7 cellular contexts compared by ENCODE assay signal in genomic region chr12:95703986-95704385, GRCh38.
"Had no signal": no experiment of that assay in that cellular context is flagged by ENCODE, and none has a peak within 500 bp of the region (broad histone marks: within the 10 kb centered on the region; RNA-seq: fewer than 3 reads in every experiment).

No MANE protein-coding gene starts in this region.

- H3K27ac ChIP-seq: HL-60 had no signal

- H3K4me3 Mint-ChIP-seq: GM23338, H9 had no signal

- FAIRE-seq: H1, H54 had no signal

- H3K4me3 ChIP-seq: GM23338 had no signal

- H3K27ac Mint-ChIP-seq: GM23338 had no signal

- H3K9me3 Mint-ChIP-seq: GM23338, H9 had no signal

- ATAC-seq: GM23338 had no signal

- DNase-seq: H9, HCEC 1CT, IMR-90 had no signal

- H2AFZ ChIP-seq: GM23338 had no signal

- H3K4me2 ChIP-seq: GM23338 had no signal
